ENCODE assay signal across 8 cellular contexts in the genomic region with DNA sequence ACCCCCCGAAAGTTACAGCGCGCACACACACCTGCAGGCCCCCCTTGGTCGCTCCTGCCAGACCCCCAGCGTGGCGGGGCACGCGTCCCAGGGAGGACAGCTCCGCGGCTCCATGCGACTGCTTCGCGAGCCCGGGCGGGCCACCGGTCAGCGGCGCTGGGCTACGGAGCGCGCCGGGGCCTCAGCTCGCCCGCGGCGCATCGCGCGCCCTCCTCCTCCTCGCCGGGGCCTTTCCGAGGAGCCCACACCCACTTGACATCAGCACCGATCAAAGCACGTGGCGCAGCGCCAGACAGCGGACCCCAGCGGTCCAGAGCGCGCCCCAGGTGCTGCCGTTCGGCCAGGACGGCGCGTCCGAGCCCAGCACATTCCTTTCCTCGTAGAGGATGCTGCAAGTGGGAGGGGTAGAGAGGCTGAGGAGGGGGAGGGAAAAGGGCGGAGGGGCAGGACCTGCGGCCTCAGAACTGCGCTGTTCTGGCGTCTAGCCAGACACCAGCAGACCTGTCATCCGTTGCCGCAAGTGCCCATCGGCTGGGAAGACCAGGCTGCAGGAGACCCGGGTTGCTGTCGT.
DNase-seq lines count a peak whose midpoint lies in the region; ATAC-seq and TF ChIP-seq lines count a peak whose summit lies in the region.

No MANE protein-coding gene starts in this region.

- H3K9me3 ChIP-seq in NT2/D1 (ENCODE audit: insufficient read depth, low read length): no peaks in the 10 kb centered on the region
- no peaks in the 10 kb centered on the region for H3K9me3 ChIP-seq in right lobe of liver
- no peaks in the 10 kb centered on the region for H3K9me3 ChIP-seq in thoracic aorta

- H3K4me3 ChIP-seq in NT2/D1 (ENCODE audit: insufficient read length, low read depth) (peak overlapping the region; percentile 45), coronary artery (peak overlapping the region; percentile 70), right lobe of liver (peak overlapping the region; percentile 44 to 46 (median 45)), thoracic aorta (peak overlapping the region; percentile 72)

- intact Hi-C loops in right lobe of liver (cut with DNase I): no loop called here

- no peaks in the 10 kb centered on the region for H3K36me3 ChIP-seq in NT2/D1 (ENCODE audit: insufficient read depth, insufficient read length, low read length)
- H3K36me3 ChIP-seq in right lobe of liver: no peaks in the 10 kb centered on the region
- H3K36me3 ChIP-seq in thoracic aorta: no peaks in the 10 kb centered on the region

- H3K27me3 ChIP-seq in NT2/D1 (ENCODE audit: insufficient read depth, insufficient read length) (peaks cover 71% of the 10 kb centered on the region), right lobe of liver (no peaks in the 10 kb centered on the region), thoracic aorta (replicated peaks; ENCODE audit: insufficient read depth) (no peaks in the 10 kb centered on the region)

- 1% methylated on average over 10 of the region's 56 CpGs for WGBS in right lobe of liver (ENCODE audit: insufficient coverage, low coverage, low lambda C conversion rate, missing lambda C conversion rate)

- peak; percentile 35 for DNase-seq in NT2/D1 (ENCODE audit: low read depth, low spot score)
- DNase-seq in coronary artery (ENCODE audit: low spot score): no peak
- peak; percentile 52 to 61 (median 52) for DNase-seq in right lobe of liver
- DNase-seq in thoracic aorta (ENCODE audit: low spot score): no peak
- DNase-seq in DMS114 treated with DMSO at 0.1 percent for 48 hours (lab: John Stamatoyannopoulos, UW; ENCODE audit: unreplicated experiment): no peak
- no peak for DNase-seq in inferior parietal cortex (ENCODE audit: extremely low spot score)

- peak; percentile 40 for ATAC-seq in GM19455 (IDR thresholded peaks at IDR 0.05; ENCODE audit: unreplicated experiment)
- peak; percentile 68 to 81 (median 72) for ATAC-seq in right lobe of liver
- no peak for ATAC-seq in thoracic aorta (ENCODE audit: insufficient number of reproducible peaks, low FRiP score, low read depth)

- H3K9ac ChIP-seq in NT2/D1 (ENCODE audit: insufficient read length, low read depth): peak overlapping the region; percentile 42

- H3K4me1 ChIP-seq in NT2/D1 (ENCODE audit: insufficient read depth, insufficient read length) (peaks cover 5% of the 10 kb centered on the region), right lobe of liver (peaks cover 0 to 22% (median 5%) of the 10 kb centered on the region in 4 donors), thoracic aorta (ENCODE audit: control insufficient read depth in 1 of 2, low read depth in 2 of 2) (peaks cover 0 to 22% of the 10 kb centered on the region in 2 donors)

- TF ChIP-seq CTCF in C4-2B (conservative IDR thresholded peaks at IDR 0.05) (no peak), coronary artery (IDR thresholded peaks at IDR 0.05) (no peak), right lobe of liver (IDR thresholded peaks at IDR 0.05) (no peak), thoracic aorta (IDR thresholded peaks at IDR 0.05) (no peak)

- peak overlapping the region; percentile 13; the same call in 1 of the 2 replicates for H3K27ac ChIP-seq in C4-2B
- no peak overlapping the region for H3K27ac ChIP-seq in coronary artery
- H3K27ac ChIP-seq in right lobe of liver: no peak overlapping the region
- H3K27ac ChIP-seq in thoracic aorta: no peak overlapping the region

- no peak for TF ChIP-seq POLR2A in right lobe of liver (IDR thresholded peaks at IDR 0.05)

Comparison
In these comparisons a context has a peak if more than half of its experiments do, and no peak if none do; other contexts are left out.
1. DNase-seq: peak in NT2/D1 (single experiment) and right lobe of liver (3 of 3); none in coronary artery (single experiment), thoracic aorta (single experiment), DMS114 treated with DMSO at 0.1 percent for 48 hours (single experiment) and inferior parietal cortex (single experiment).
2. Peak in every context shown above with its lines, with median percentiles within 50 percentile points of each other: H3K4me3 ChIP-seq.